Comparison of ENCODE assay signal across 8 cellular contexts in genomic region chr1:167715653-167716302, GRCh38. TPM values are rescaled to one million over a fixed set of nuclear protein-coding genes. Genes with fewer than 3 reads are reported as not detected.
DNase-seq lines count a peak whose midpoint lies in the region; ATAC-seq and TF ChIP-seq lines count a peak whose summit lies in the region.

No MANE protein-coding gene starts in this region.

- H3K4me1 ChIP-seq in MM.1S (ENCODE audit: low read length) (peaks cover 20% of the 10 kb centered on the region), ectodermal cell (ENCODE audit: control insufficient read depth, insufficient read depth, low read length) (no peaks in the 10 kb centered on the region)

- H3F3A ChIP-seq in MM.1S (ENCODE audit: insufficient read depth, low read length), result peaks cover 41% of the 10 kb centered on the region

- H4K20me1 ChIP-seq in MM.1S (ENCODE audit: insufficient read depth, low read length), result no peaks in the 10 kb centered on the region

- H3K27ac Mint-ChIP-seq in T-helper 1 cell treated with Interleukin-12 subunit alpha and Interleukin-12 subunit beta and Interleukin-4 antibody, amounts not matched to agents 30 μg/mL and 1 μg/mL, for 36 hours, result peak overlapping the region; percentile 91
- H3K27ac Mint-ChIP-seq in nephron, result peak overlapping the region; percentile 33 to 81 (median 69)

- H3K36me3 ChIP-seq in MM.1S (replicated peaks; ENCODE audit: insufficient read depth, low read length), result no peaks in the 10 kb centered on the region
- H3K36me3 ChIP-seq in ectodermal cell (ENCODE audit: control insufficient read depth, insufficient read depth, low read length), result no peaks in the 10 kb centered on the region

- H3K9ac ChIP-seq in MM.1S (ENCODE audit: low read length), result peak overlapping the region; percentile 62

- peaks cover 11% of the 10 kb centered on the region for H3K27me3 Mint-ChIP-seq in T-helper 1 cell treated with Interleukin-12 subunit alpha and Interleukin-12 subunit beta and Interleukin-4 antibody, amounts not matched to agents 30 μg/mL and 1 μg/mL, for 36 hours (ENCODE audit: low read depth)
- peaks cover 20% of the 10 kb centered on the region for H3K27me3 Mint-ChIP-seq in nephron (ENCODE audit: low read depth)

- no peaks in the 10 kb centered on the region for H3K9me2 ChIP-seq in MM.1S (replicated peaks; ENCODE audit: insufficient read depth, low read length)

- H3K4me3 Mint-ChIP-seq in T-helper 1 cell treated with Interleukin-12 subunit alpha and Interleukin-12 subunit beta and Interleukin-4 antibody, amounts not matched to agents 30 μg/mL and 1 μg/mL, for 36 hours, result peak overlapping the region; percentile 94
- peak overlapping the region; percentile 92 to 95 (median 92) for H3K4me3 Mint-ChIP-seq in nephron

- H3K9me3 Mint-ChIP-seq in T-helper 1 cell treated with Interleukin-12 subunit alpha and Interleukin-12 subunit beta and Interleukin-4 antibody, amounts not matched to agents 30 μg/mL and 1 μg/mL, for 36 hours, result no peaks in the 10 kb centered on the region
- no peaks in the 10 kb centered on the region for H3K9me3 Mint-ChIP-seq in nephron

- in situ Hi-C loops in G401 (cut with HindIII; ENCODE audit: low sequenced_read_pairs), result no loop called here

- DNase-seq in T-helper 1 cell, result no peak
- no peak for DNase-seq in MM.1S
- no peak for DNase-seq in COLO668 (lab: John Stamatoyannopoulos, UW; ENCODE audit: unreplicated experiment)
- no peak for DNase-seq in G401 (ENCODE audit: low spot score)

- no peaks in the 10 kb centered on the region for H3K79me2 ChIP-seq in MM.1S (ENCODE audit: low read length)

- no peak for TF ChIP-seq CTCF in MM.1S (IDR thresholded peaks at IDR 0.05; ENCODE audit: low read length)
- TF ChIP-seq CTCF in nephron (IDR thresholded peaks at IDR 0.05; ENCODE audit: unreplicated experiment in 3 of 3), result peak; percentile 10 to 41 (median 35)

- peak overlapping the region; percentile 76 for H2AFZ ChIP-seq in MM.1S (ENCODE audit: low read length)

- H3K27ac ChIP-seq in MM.1S (ENCODE audit: low read length) (peak overlapping the region; percentile 75; the same call in 1 of the 2 replicates), ectodermal cell (ENCODE audit: insufficient read depth, low read depth, low read length, poor library complexity, severe bottlenecking) (no peak overlapping the region)

- H3K36me3 Mint-ChIP-seq in T-helper 1 cell treated with Interleukin-12 subunit alpha and Interleukin-12 subunit beta and Interleukin-4 antibody, amounts not matched to agents 30 μg/mL and 1 μg/mL, for 36 hours (ENCODE audit: low read depth), result peaks cover 3% of the 10 kb centered on the region
- no peaks in the 10 kb centered on the region for H3K36me3 Mint-ChIP-seq in nephron (ENCODE audit: low read depth)

- H3K4me3 ChIP-seq in MM.1S (ENCODE audit: low read length) (peak overlapping the region; percentile 78), ectodermal cell (ENCODE audit: insufficient read depth, low read depth, low read length) (peak overlapping the region; percentile 85)

- 0 to 1% methylated on average over 8 to 12 of the region's 13 CpGs for WGBS in ectodermal cell, 2 experiments

- H3K4me2 ChIP-seq in MM.1S (ENCODE audit: low read depth, low read length), result peak overlapping the region; percentile 86

- peaks cover 48% of the 10 kb centered on the region for H3K4me1 Mint-ChIP-seq in T-helper 1 cell treated with Interleukin-12 subunit alpha and Interleukin-12 subunit beta and Interleukin-4 antibody, amounts not matched to agents 30 μg/mL and 1 μg/mL, for 36 hours (ENCODE audit: low read depth)
- peaks cover 2% of the 10 kb centered on the region for H3K4me1 Mint-ChIP-seq in nephron

- H3K9me3 ChIP-seq in MM.1S (replicated peaks; ENCODE audit: insufficient read depth, low read length) (no peaks in the 10 kb centered on the region), ectodermal cell (ENCODE audit: control insufficient read depth, low read length) (no peaks in the 10 kb centered on the region)

- ATAC-seq in GM18867 (IDR thresholded peaks at IDR 0.05; ENCODE audit: unreplicated experiment), result no peak

- H3K27me3 ChIP-seq in MM.1S (replicated peaks; ENCODE audit: insufficient read depth, low read length) (no peaks in the 10 kb centered on the region), ectodermal cell (ENCODE audit: control insufficient read depth, insufficient read depth, low read length, poor library complexity, severe bottlenecking) (peaks cover 34% of the 10 kb centered on the region)

RNA-seq across cellular contexts. Expression of gene MPZL1, which starts 6.0 kb away (rescaled TPM):
- polyA plus RNA-seq in ectodermal cell (2013, experiment 1 of 4), result 99.2 TPM
- 108 TPM for polyA plus RNA-seq in ectodermal cell (2013, experiment 2 of 4)
- 63.5 TPM for polyA plus RNA-seq in ectodermal cell (2013, experiment 3 of 4)
- 71.9 TPM for polyA plus RNA-seq in ectodermal cell (2013, experiment 4 of 4)
- 94.8 and 155 TPM in 2 replicates for total RNA-seq in G401 (2014; rRNA removed; shearing (Covaris generic))
